Comparison of ENCODE assay signal across 8 cellular contexts in genomic region chr3:52705438-52705687, GRCh38. TPM values are rescaled to one million over a fixed set of nuclear protein-coding genes. Genes with fewer than 3 reads are reported as not detected.
DNase-seq lines count a peak whose midpoint lies in the region; ATAC-seq, FAIRE-seq and TF ChIP-seq lines count a peak whose summit lies in the region.

No MANE protein-coding gene starts in this region.

- no peaks in the 10 kb centered on the region for H3K27me3 ChIP-seq in thoracic aorta (replicated peaks; ENCODE audit: insufficient read depth)

- H3K4me3 Mint-ChIP-seq in activated CD4-positive, alpha-beta T cell treated with anti-CD3 and anti-CD28 coated beads, Interleukin-2, amount 10 ng/mL, durations not matched to agents 7 days and 5 days: peak overlapping the region; percentile 96

- no peaks in the 10 kb centered on the region for H3K27me3 Mint-ChIP-seq in activated CD4-positive, alpha-beta T cell treated with anti-CD3 and anti-CD28 coated beads, Interleukin-2, amount 10 ng/mL, durations not matched to agents 7 days and 5 days

- TF ChIP-seq CTCF in kidney (IDR thresholded peaks at IDR 0.05; ENCODE audit: borderline replicate concordance, extremely low read depth, insufficient read depth) (no peak), thoracic aorta (IDR thresholded peaks at IDR 0.05) (no peak)

- no peak for ATAC-seq in activated naive CD4-positive, alpha-beta T cell treated with anti-CD3 and anti-CD28 coated beads, Interleukin-2, amount 50 U/mL, for 72 hours
- no peak for ATAC-seq in thoracic aorta (ENCODE audit: insufficient number of reproducible peaks, low FRiP score, low read depth)
- no peak for ATAC-seq in GM18511 (IDR thresholded peaks at IDR 0.05; ENCODE audit: unreplicated experiment)

- H3K9me3 ChIP-seq in kidney (ENCODE audit: control insufficient read depth in 1 of 2, low read length in 2 of 2): no peaks in the 10 kb centered on the region
- H3K9me3 ChIP-seq in thoracic aorta: no peaks in the 10 kb centered on the region

- POLR2A ChIA-PET in activated CD4-positive, alpha-beta T cell treated with anti-CD3 and anti-CD28 coated beads, Interleukin-2, amount 10 ng/mL, durations not matched to agents 7 days and 5 days (lab: Charles Lee): interaction anchor here (0.6 kb wide), 1 partner anchor 42 kb away, joined by 4 read pairs; no protein-coding TSS in a partner anchor

- no peaks in the 10 kb centered on the region for H3K9me3 Mint-ChIP-seq in activated CD4-positive, alpha-beta T cell treated with anti-CD3 and anti-CD28 coated beads, Interleukin-2, amount 10 ng/mL, durations not matched to agents 7 days and 5 days
- no peaks in the 10 kb centered on the region for H3K9me3 Mint-ChIP-seq in activated naive CD4-positive, alpha-beta T cell treated with anti-CD3 and anti-CD28 coated beads, Interleukin-2, amount 50 U/mL, for 72 hours

- DNase-seq in activated CD4-positive, alpha-beta T cell treated with anti-CD3 and anti-CD28 coated beads, Interleukin-2, amount 10 ng/mL, durations not matched to agents 7 days and 5 days: no peak
- DNase-seq in activated CD4-positive, alpha-beta T cell treated with anti-CD3 and anti-CD28 coated beads for 1 hour: no peak
- no peak for DNase-seq in activated naive CD4-positive, alpha-beta T cell treated with anti-CD3 and anti-CD28 coated beads, Interleukin-2, amount 50 U/mL, for 72 hours (ENCODE audit: low spot score in 2 of 2)
- DNase-seq in kidney: no peak
- peak; percentile 15 for DNase-seq in thoracic aorta (ENCODE audit: low spot score)
- no peak for DNase-seq in COR-L47 (lab: John Stamatoyannopoulos, UW)
- DNase-seq in NCI-H69 (lab: John Stamatoyannopoulos, UW): no peak

- H3K36me3 ChIP-seq in kidney (ENCODE audit: control insufficient read depth in 1 of 2, insufficient read depth in 2 of 2, low read length in 2 of 2) (peaks cover 5 to 7% of the 10 kb centered on the region in 2 donors), thoracic aorta (peaks cover 9% of the 10 kb centered on the region)

- H3K27ac ChIP-seq in kidney (ENCODE audit: low read depth in 2 of 2, low read length in 2 of 2): peak overlapping the region; percentile 83 to 87
- peak overlapping the region; percentile 85 to 90 for H3K27ac ChIP-seq in thoracic aorta

- H3K36me3 Mint-ChIP-seq in activated CD4-positive, alpha-beta T cell treated with anti-CD3 and anti-CD28 coated beads, Interleukin-2, amount 10 ng/mL, durations not matched to agents 7 days and 5 days (ENCODE audit: low read depth): peaks cover 22% of the 10 kb centered on the region
- H3K36me3 Mint-ChIP-seq in activated naive CD4-positive, alpha-beta T cell treated with anti-CD3 and anti-CD28 coated beads, Interleukin-2, amount 50 U/mL, for 72 hours: peaks cover 19 to 33% of the 10 kb centered on the region in 2 donors

- peak overlapping the region; percentile 93 for H3K27ac Mint-ChIP-seq in activated CD4-positive, alpha-beta T cell treated with anti-CD3 and anti-CD28 coated beads, Interleukin-2, amount 10 ng/mL, durations not matched to agents 7 days and 5 days
- peak overlapping the region; percentile 95 to 98 for H3K27ac Mint-ChIP-seq in activated naive CD4-positive, alpha-beta T cell treated with anti-CD3 and anti-CD28 coated beads, Interleukin-2, amount 50 U/mL, for 72 hours

- intact Hi-C loops in kidney (cut with DNase I): no loop called here

- H3K4me1 ChIP-seq in kidney (ENCODE audit: control insufficient read depth in 1 of 2, insufficient read depth in 1 of 2, low read depth in 1 of 2, low read length in 2 of 2) (peaks cover 20 to 24% of the 10 kb centered on the region in 2 donors), thoracic aorta (ENCODE audit: control insufficient read depth in 1 of 2, low read depth in 2 of 2) (peaks cover 15 to 47% of the 10 kb centered on the region in 2 donors)

- CTCF ChIA-PET in activated CD4-positive, alpha-beta T cell treated with anti-CD3 and anti-CD28 coated beads, Interleukin-2, amount 10 ng/mL, durations not matched to agents 7 days and 5 days (lab: Charles Lee): interaction anchor here (2.2 to 2.5 kb wide), 2 partner anchors 12 to 16 kb away, joined by 6 to 11 read pairs; no protein-coding TSS in a partner anchor

- H3K4me3 ChIP-seq in kidney (ENCODE audit: low read length in 2 of 2) (peak overlapping the region; percentile 86 to 99), thoracic aorta (peak overlapping the region; percentile 78)

- peak overlapping the region; percentile 81 to 85 for H3K9ac ChIP-seq in kidney (ENCODE audit: low read length in 2 of 2)

- no peak for FAIRE-seq in kidney (lab: Jason Lieb, UNC)

- peaks cover 41% of the 10 kb centered on the region for H3K4me1 Mint-ChIP-seq in activated CD4-positive, alpha-beta T cell treated with anti-CD3 and anti-CD28 coated beads, Interleukin-2, amount 10 ng/mL, durations not matched to agents 7 days and 5 days

RNA-seq across cellular contexts. Expression of gene GLT8D1, which starts 0.2 kb away (rescaled TPM):
- 10 to 100 TPM; 43.0 to 47.2 TPM for total RNA-seq in activated CD4-positive, alpha-beta T cell treated with anti-CD3 and anti-CD28 coated beads, Interleukin-2, amount 10 ng/mL, durations not matched to agents 7 days and 5 days
- 10 to 100 TPM; 28.4 to 35.0 TPM for total RNA-seq in activated naive CD4-positive, alpha-beta T cell treated with anti-CD3 and anti-CD28 coated beads, Interleukin-2, amount 50 U/mL, for 72 hours
- total RNA-seq in kidney: 60.4 TPM
- polyA plus RNA-seq in kidney (ENCODE audit: insufficient read depth, low read depth, low replicate concordance): 62.1 TPM
- 10 to 100 TPM; 54.4 to 64.6 TPM for total RNA-seq in thoracic aorta

RNA-seq across cellular contexts. Expression of gene SPCS1, which starts 0.5 kb away (rescaled TPM):
- 100 to 1,000 TPM in 1 of 2 experiments, 10 to 100 TPM in 1; 97.0 to 102 TPM for total RNA-seq in activated CD4-positive, alpha-beta T cell treated with anti-CD3 and anti-CD28 coated beads, Interleukin-2, amount 10 ng/mL, durations not matched to agents 7 days and 5 days
- 100 to 1,000 TPM in 1 of 2 donors, 10 to 100 TPM in 1; 94.3 to 102 TPM for total RNA-seq in activated naive CD4-positive, alpha-beta T cell treated with anti-CD3 and anti-CD28 coated beads, Interleukin-2, amount 50 U/mL, for 72 hours
- total RNA-seq in kidney (124 TPM), thoracic aorta (100 to 1,000 TPM in 1 of 2 donors, 10 to 100 TPM in 1; 99.9 to 133 TPM)
- polyA plus RNA-seq in kidney (ENCODE audit: insufficient read depth, low read depth, low replicate concordance): 265 TPM

RNA-seq across cellular contexts. Expression of gene GNL3, which starts 19.5 kb away (rescaled TPM):
- total RNA-seq in activated CD4-positive, alpha-beta T cell treated with anti-CD3 and anti-CD28 coated beads, Interleukin-2, amount 10 ng/mL, durations not matched to agents 7 days and 5 days: 10 to 100 TPM; 74.8 to 79.1 TPM
- total RNA-seq in activated naive CD4-positive, alpha-beta T cell treated with anti-CD3 and anti-CD28 coated beads, Interleukin-2, amount 50 U/mL, for 72 hours: 100 to 1,000 TPM; 171 to 217 TPM
- total RNA-seq in kidney (47.8 TPM), thoracic aorta (100 to 1,000 TPM in 1 of 2 donors, 10 to 100 TPM in 1; 38.2 to 136 TPM)
- polyA plus RNA-seq in kidney (ENCODE audit: insufficient read depth, low read depth, low replicate concordance): 27.9 TPM

RNA-seq across cellular contexts. Expression of gene PBRM1, which starts 19.6 kb away (rescaled TPM):
- total RNA-seq in activated CD4-positive, alpha-beta T cell treated with anti-CD3 and anti-CD28 coated beads, Interleukin-2, amount 10 ng/mL, durations not matched to agents 7 days and 5 days: 10 to 100 TPM; 88.9 to 97.7 TPM
- total RNA-seq in activated naive CD4-positive, alpha-beta T cell treated with anti-CD3 and anti-CD28 coated beads, Interleukin-2, amount 50 U/mL, for 72 hours: 10 to 100 TPM; 69.5 to 70.1 TPM
- 56.2 TPM for total RNA-seq in kidney
- polyA plus RNA-seq in kidney (ENCODE audit: insufficient read depth, low read depth, low replicate concordance): 4.1 TPM
- total RNA-seq in thoracic aorta: 10 to 100 TPM; 84.5 to 87.2 TPM
